In the genomic region with DNA sequence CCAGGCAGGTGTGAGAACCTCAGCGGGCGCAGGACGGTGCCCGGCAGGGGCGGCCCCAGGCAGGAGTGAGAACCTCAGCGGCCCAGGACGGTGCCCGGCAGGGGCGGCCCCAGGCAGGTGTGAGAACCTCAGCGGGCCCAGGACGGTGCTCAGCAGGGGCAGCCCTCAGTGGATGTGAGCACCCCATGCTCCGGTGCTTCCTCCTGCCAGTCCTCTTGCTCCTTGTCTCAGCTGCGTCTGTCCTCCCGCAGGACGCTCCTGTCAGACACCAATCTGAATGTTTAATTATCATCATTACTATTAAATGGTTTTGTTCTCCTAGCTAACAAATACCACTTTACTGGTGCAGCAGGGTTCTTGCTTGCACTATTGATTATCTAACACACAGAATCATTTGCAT, we compare ENCODE assay signal across 4 cellular contexts. TPM values are rescaled to one million over a fixed set of nuclear protein-coding genes. Genes with fewer than 3 reads are reported as not detected.
"Had no signal": no experiment of that assay in that cellular context is flagged by ENCODE, and none has a peak within 500 bp of the region (broad histone marks: within the 10 kb centered on the region; RNA-seq: fewer than 3 reads in every experiment).

No MANE protein-coding gene starts in this region.

RNA-seq across cellular contexts. Expression of a gene that starts 39.3 kb away (rescaled TPM):
- total RNA-seq: M059J, PC-3, SJSA1 had no signal
- polyA plus RNA-seq: SK-N-SH had no signal
